Comparison of ENCODE assay signal across 28 cellular contexts in genomic region chr17:27222515-27222914, GRCh38.
"Had no signal": no experiment of that assay in that cellular context is flagged by ENCODE, and none has a peak within 500 bp of the region (broad histone marks: within the 10 kb centered on the region; RNA-seq: fewer than 3 reads in every experiment).

No MANE protein-coding gene starts in this region.

- ATAC-seq: natural killer cell; psoas muscle; right cardiac atrium; right lobe of liver; stimulated activated naive B cell treated with anti-CD40 and anti-IgM and Interleukin-4, amounts not matched to agents 10 μg/mL and 1 μg/mL and 100 μg/mL, for 72 hours had no signal

- H3K4me3 ChIP-seq: neural progenitor cell, ovary, psoas muscle, right lobe of liver, sigmoid colon, stomach, thoracic aorta, thyroid gland, tibial nerve, upper lobe of left lung, vagina had no signal

- DNase-seq: natural killer cell; occipital lobe; ovary; posterior cingulate gyrus; psoas muscle; right cardiac atrium; right lobe of liver; sigmoid colon; small intestine; stimulated activated CD4-positive, alpha-beta T cell treated with anti-CD3 and anti-CD28 coated beads, Interleukin-15, amount 100 ng/mL, for 24 hours; stimulated activated CD4-positive, alpha-beta T cell treated with anti-CD3 and anti-CD28 coated beads, Interleukin-2, amount 100 ng/mL, for 24 hours; stimulated activated CD4-positive, alpha-beta T cell treated with anti-CD3 and anti-CD28 coated beads, Interleukin-2, amount 100 ng/mL, for 48 hours; stimulated activated CD4-positive, alpha-beta T cell treated with anti-CD3 and anti-CD28 coated beads, Interleukin-4, amount 100 ng/mL, for 4 hours; stimulated activated CD8-positive, alpha-beta memory T cell treated with anti-CD3 and anti-CD28 coated beads, Interleukin-4, amount 100 ng/mL, for 48 hours; stimulated activated naive B cell treated with anti-CD40 and anti-IgM and Interleukin-4, amounts not matched to agents 10 μg/mL and 1 μg/mL and 100 μg/mL, for 72 hours; stimulated activated naive CD4-positive, alpha-beta T cell treated with Interleukin-2 at 50 U/mL for 16 hours; stomach; thyroid gland; trophoblast cell; upper lobe of left lung had no signal

- H3K9me3 ChIP-seq: ovary, right lobe of liver, sigmoid colon, thoracic aorta, thyroid gland, tibial nerve, upper lobe of left lung, vagina had no signal

- H3K9me3 Mint-ChIP-seq: natural killer cell; stimulated activated naive CD8-positive, alpha-beta T cell treated with anti-CD3 and anti-CD28 coated beads, Interleukin-15, Interleukin-2, amounts not matched to agents 100 ng/mL and 50 ng/mL, for 24 hours had no signal

- H3K36me3 Mint-ChIP-seq: natural killer cell, neural progenitor cell had no signal

- H3K27ac Mint-ChIP-seq: natural killer cell; nephron; neural progenitor cell; progenitor cell of endocrine pancreas; stimulated activated naive CD8-positive, alpha-beta T cell treated with anti-CD3 and anti-CD28 coated beads, Interleukin-15, Interleukin-2, amounts not matched to agents 100 ng/mL and 50 ng/mL, for 24 hours had no signal

- H3K36me3 ChIP-seq: neural progenitor cell, ovary, right lobe of liver, sigmoid colon, stomach, thoracic aorta, thyroid gland, tibial nerve, upper lobe of left lung, vagina had no signal

- H3K4me1 ChIP-seq: neural progenitor cell, parathyroid adenoma, psoas muscle, right lobe of liver, sigmoid colon, stomach, thyroid gland, tibial nerve, upper lobe of left lung, vagina had no signal

- H3K27ac ChIP-seq: neural progenitor cell, ovary, parathyroid adenoma, psoas muscle, right lobe of liver, sigmoid colon, stomach, thoracic aorta, thyroid gland, tibial nerve, upper lobe of left lung, vagina had no signal

- H3K4me1 Mint-ChIP-seq: natural killer cell, nephron, neural progenitor cell had no signal

- H3K4me3 Mint-ChIP-seq: natural killer cell; nephron; neural progenitor cell; stimulated activated naive CD8-positive, alpha-beta T cell treated with anti-CD3 and anti-CD28 coated beads, Interleukin-15, Interleukin-2, amounts not matched to agents 100 ng/mL and 50 ng/mL, for 24 hours had no signal

- H3K27me3 Mint-ChIP-seq: progenitor cell of endocrine pancreas; stimulated activated naive B cell treated with anti-CD40 and anti-IgM and Interleukin-4, amounts not matched to agents 10 μg/mL and 1 μg/mL and 100 μg/mL, for 72 hours; stimulated activated naive CD8-positive, alpha-beta T cell treated with anti-CD3 and anti-CD28 coated beads, Interleukin-15, Interleukin-2, amounts not matched to agents 100 ng/mL and 50 ng/mL, for 24 hours had no signal
